20 cellular contexts compared by ENCODE assay signal in the genomic region with DNA sequence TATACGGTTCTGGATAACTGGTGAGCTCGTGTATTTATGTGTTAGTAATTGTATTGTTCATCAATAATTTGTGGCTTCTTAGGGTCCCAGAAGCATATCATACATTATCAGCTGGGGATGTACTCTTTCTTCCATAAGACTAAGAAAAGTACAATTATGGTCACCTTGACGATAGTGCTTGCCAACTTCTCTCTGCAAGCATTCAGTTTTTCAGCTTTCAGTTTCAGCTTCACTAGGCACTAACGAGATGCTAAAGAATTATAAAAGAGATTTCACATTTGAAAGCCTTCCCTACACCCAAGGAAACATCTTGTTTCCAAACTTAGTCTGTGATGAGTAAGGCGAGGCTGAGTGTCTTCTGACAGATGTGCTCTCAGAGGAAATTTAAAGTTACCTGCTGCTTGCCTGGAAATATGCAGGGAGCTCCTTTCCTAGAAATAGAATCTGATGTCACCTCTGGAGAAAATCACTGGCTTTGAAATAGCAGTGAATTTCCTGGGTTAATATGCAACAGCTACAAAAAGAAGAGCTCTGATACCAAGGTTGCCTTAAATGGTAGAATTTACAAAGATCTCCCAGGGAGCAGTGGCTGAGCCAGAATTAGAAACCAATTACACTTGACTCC.
DNase-seq lines count a peak whose midpoint lies in the region; ATAC-seq, FAIRE-seq and TF ChIP-seq lines count a peak whose summit lies in the region.
"Had no signal": no experiment of that assay in that cellular context is flagged by ENCODE, and none has a peak within 500 bp of the region (broad histone marks: within the 10 kb centered on the region; RNA-seq: fewer than 3 reads in every experiment).

No MANE protein-coding gene starts in this region.

- H3K9ac ChIP-seq in MM.1S (ENCODE audit: low read length) = no peak overlapping the region

- H3K4me3 ChIP-seq in MM.1S (ENCODE audit: low read length) (peak overlapping the region; percentile 27; the same call in 1 of the 2 replicates), pancreas (no peak overlapping the region)
- H3K4me3 ChIP-seq: GM23338 had no signal

- no peaks in the 10 kb centered on the region for H4K20me1 ChIP-seq in MM.1S (ENCODE audit: insufficient read depth, low read length)

- H3K4me1 ChIP-seq in MM.1S (ENCODE audit: low read length) (0 out of 2 replicates have a peak, but pooled peaks cover 3% of the 10 kb centered on the region), pancreas (no peaks in the 10 kb centered on the region)
- H3K4me1 ChIP-seq: BE2C, Caco-2 had no signal

- H3K9me2 ChIP-seq in MM.1S (replicated peaks; ENCODE audit: insufficient read depth, low read length) = no peaks in the 10 kb centered on the region

- H3K79me2 ChIP-seq in MM.1S (ENCODE audit: low read length) = no peaks in the 10 kb centered on the region

- no peak for TF ChIP-seq CTCF in MM.1S (IDR thresholded peaks at IDR 0.05; ENCODE audit: low read length)
- no peak for TF ChIP-seq CTCF in pancreas (IDR thresholded peaks at IDR 0.05)

- H3K4me2 ChIP-seq in MM.1S (ENCODE audit: low read depth, low read length) = peak overlapping the region; percentile 50
- H3K4me2 ChIP-seq: GM23338 had no signal

- H3K27me3 ChIP-seq in MM.1S (replicated peaks; ENCODE audit: insufficient read depth, low read length) (no peaks in the 10 kb centered on the region), pancreas (no peaks in the 10 kb centered on the region)
- H3K27me3 ChIP-seq: BE2C had no signal

- H3K9me3 ChIP-seq in MM.1S (replicated peaks; ENCODE audit: insufficient read depth, low read length) = no peaks in the 10 kb centered on the region
- no peaks in the 10 kb centered on the region for H3K9me3 ChIP-seq in pancreas
- H3K9me3 ChIP-seq: BE2C, Caco-2 had no signal

- H2AFZ ChIP-seq in MM.1S (ENCODE audit: low read length) = peak overlapping the region; percentile 34
- H2AFZ ChIP-seq: GM23338 had no signal

- H3F3A ChIP-seq in MM.1S (ENCODE audit: insufficient read depth, low read length) = peaks cover 3% of the 10 kb centered on the region; the same call in 1 of the 2 replicates

- DNase-seq in MM.1S = peak; percentile 59
- peak; percentile 6 for DNase-seq in kidney tubule cell (ENCODE audit: low spot score)
- DNase-seq in putamen (ENCODE audit: low spot score) = peak; percentile 70
- DNase-seq in urothelium cell line (ENCODE audit: low spot score) = no peak
- no peak for DNase-seq in midbrain (lab: John Stamatoyannopoulos, UW)
- no peak for DNase-seq in pancreas
- DNase-seq: ACHN; BE2C; C1 segment of cervical spinal cord; Caco-2; CD4-positive, alpha-beta T cell; HCEC 1CT had no signal

- H3K27ac ChIP-seq in MM.1S (ENCODE audit: low read length) = peak overlapping the region; percentile 57; the same call in 1 of the 2 replicates
- no peak overlapping the region for H3K27ac ChIP-seq in pancreas
- H3K27ac ChIP-seq: HL-60 had no signal

- intact Hi-C loops in pancreas (cut with DNase I) = no loop called here

- H3K36me3 ChIP-seq in MM.1S (replicated peaks; ENCODE audit: insufficient read depth, low read length) (no peaks in the 10 kb centered on the region), pancreas (no peaks in the 10 kb centered on the region)
- H3K36me3 ChIP-seq: BE2C had no signal

- ATAC-seq in pancreas = no peak
- ATAC-seq: GM23338 had no signal

- FAIRE-seq in urothelium cell line (lab: Jason Lieb, UNC) = no peak
- no peak for FAIRE-seq in pancreas (lab: Jason Lieb, UNC)
- FAIRE-seq: A204.1, D721Med, G401.6, GM12892, GM18507, H54 had no signal

- 49 to 62% methylated on average over 5 of the region's 5 CpGs for WGBS in pancreas, 2 donors

Comparison
In these comparisons a context has a peak if more than half of its experiments do, and no peak if none do; other contexts are left out.
1. DNase-seq: peak in MM.1S (single experiment), kidney tubule cell (single experiment) and putamen (single experiment); none in urothelium cell line (single experiment), midbrain (single experiment) and pancreas (0 of 6).